In genomic region chr4:54657194-54657555, GRCh38 we compare ENCODE assay signal across 8 cellular contexts. TPM values are rescaled to one million over a fixed set of nuclear protein-coding genes. Genes with fewer than 3 reads are reported as not detected.
DNase-seq lines count a peak whose midpoint lies in the region; ATAC-seq, FAIRE-seq and TF ChIP-seq lines count a peak whose summit lies in the region.

No MANE protein-coding gene starts in this region.

- H3K27ac Mint-ChIP-seq in endodermal cell: peak overlapping the region; percentile 84

- peak overlapping the region; percentile 64 for H3K9ac ChIP-seq in endodermal cell (ENCODE audit: extremely low read depth, low read length, poor library complexity, severe bottlenecking)

- peaks cover 10% of the 10 kb centered on the region for H3K27me3 ChIP-seq in endodermal cell (ENCODE audit: control insufficient read depth, insufficient read depth, low read length, poor library complexity, severe bottlenecking)
- H3K27me3 ChIP-seq in pancreas: no peaks in the 10 kb centered on the region

- intact Hi-C loops in pancreas (cut with DNase I): no loop called here

- no peaks in the 10 kb centered on the region for H3K4me1 ChIP-seq in endodermal cell (ENCODE audit: control insufficient read depth, insufficient read depth, low read length)
- H3K4me1 ChIP-seq in pancreas: peaks cover 0 to 8% (median 5%) of the 10 kb centered on the region in 3 donors

- no peaks in the 10 kb centered on the region for H3K9me3 ChIP-seq in endodermal cell (ENCODE audit: control insufficient read depth, low read length)
- no peaks in the 10 kb centered on the region for H3K9me3 ChIP-seq in pancreas

- no peak for FAIRE-seq in pancreas (lab: Jason Lieb, UNC)

- DNase-seq in COLO668 (lab: John Stamatoyannopoulos, UW; ENCODE audit: unreplicated experiment) (peak; percentile 51), NCI-H2107 treated with DMSO at 0.1 percent for 48 hours (lab: John Stamatoyannopoulos, UW; ENCODE audit: unreplicated experiment) (peak; percentile 29), endodermal cell (peak; percentile 82), pancreas (peak in 3 of 6 donors; percentile 12 to 57 (median 54))

- H3K4me3 ChIP-seq in endodermal cell (ENCODE audit: low read length) (peak overlapping the region; percentile 90), pancreas (peak overlapping the region; percentile 25 to 60 (median 44))

- H3K27ac ChIP-seq in endodermal cell (ENCODE audit: low read depth, low read length) (no peak overlapping the region), pancreas (no peak overlapping the region)

- peaks cover 9% of the 10 kb centered on the region for H3K36me3 Mint-ChIP-seq in endodermal cell (ENCODE audit: low read depth)

- peak overlapping the region; percentile 93 for H3K4me3 Mint-ChIP-seq in endodermal cell

- ATAC-seq in pancreas (no peak), esophagus mucosa (no peak), GM18867 (IDR thresholded peaks at IDR 0.05; ENCODE audit: unreplicated experiment) (no peak), HG03025 (IDR thresholded peaks at IDR 0.05; ENCODE audit: low FRiP score, unreplicated experiment) (no peak), GM21723 (IDR thresholded peaks at IDR 0.05; ENCODE audit: unreplicated experiment) (no peak)

- peaks cover 2% of the 10 kb centered on the region for H3K36me3 ChIP-seq in endodermal cell (ENCODE audit: control insufficient read depth, insufficient read depth, low read length)
- H3K36me3 ChIP-seq in pancreas: no peaks in the 10 kb centered on the region

- peaks cover 43% of the 10 kb centered on the region for H3K4me1 Mint-ChIP-seq in endodermal cell

- WGBS in endodermal cell (ENCODE audit: insufficient coverage in 1 of 2, insufficient read length in 1 of 2), 2 experiments: 1 to 7% methylated on average over 15 to 25 of the region's 25 CpGs
- 6 to 7% methylated on average over 24 to 25 of the region's 25 CpGs for WGBS in pancreas, 2 donors

- TF ChIP-seq CTCF in endodermal cell (conservative IDR thresholded peaks at IDR 0.05): no peak
- TF ChIP-seq CTCF in pancreas (IDR thresholded peaks at IDR 0.05): no peak

- H3K27me3 Mint-ChIP-seq in endodermal cell (ENCODE audit: insufficient read depth): peaks cover 34% of the 10 kb centered on the region

- no peaks in the 10 kb centered on the region for H3K9me3 Mint-ChIP-seq in endodermal cell

RNA-seq across cellular contexts. Expression of gene KIT, which starts 0.6 kb away (rescaled TPM):
- total RNA-seq in endodermal cell: 100 to 1,000 TPM; 135 to 167 TPM
- 42.0 TPM for polyA plus RNA-seq in endodermal cell (2013, experiment 1 of 2)
- 40.5 TPM for polyA plus RNA-seq in endodermal cell (2013, experiment 2 of 2)
- 1 to 10 TPM in 3 of 6 donors, under 1 TPM in 3; 0.63 to 4.0 (median 1.5) TPM for total RNA-seq in pancreas
- 1 to 10 TPM in 1 of 2 donors, under 1 TPM in 1; 0.23 to 1.8 TPM for polyA plus RNA-seq in pancreas
- 5.0 TPM for total RNA-seq in esophagus mucosa

Comparison
In these comparisons a context has a peak if more than half of its experiments do, and no peak if none do; other contexts are left out.
1. RNA of gene KIT, which starts 0.6 kb away (total RNA-seq): 135 to 167 TPM in endodermal cell; 5.0 TPM in esophagus mucosa (single experiment) and 0.63 to 4.0 TPM in pancreas; every median in the first group is over 10 times any median in the second.